ENCODE assay signal across 30 cellular contexts in the genomic region with DNA sequence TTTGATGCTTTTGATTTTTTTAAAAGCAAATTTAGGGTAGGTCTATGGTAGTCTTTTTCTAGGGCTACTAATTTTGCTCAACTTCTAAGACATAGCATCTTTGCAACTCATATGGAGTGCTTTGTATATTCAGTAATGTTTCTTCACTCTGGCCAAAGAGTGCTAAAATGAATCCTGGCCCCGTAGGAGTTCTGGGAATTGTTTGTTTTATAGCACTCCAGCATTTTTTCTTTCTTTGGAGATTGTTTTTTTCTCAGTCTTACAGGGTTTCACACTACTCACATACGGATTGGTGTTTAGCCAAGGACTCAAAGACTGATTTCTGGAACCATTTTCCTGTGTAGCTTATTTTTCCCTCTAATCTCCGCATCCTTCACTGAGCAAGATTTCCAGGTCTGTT. TPM values are rescaled to one million over a fixed set of nuclear protein-coding genes. Genes with fewer than 3 reads are reported as not detected.
DNase-seq lines count a peak whose midpoint lies in the region; ATAC-seq and TF ChIP-seq lines count a peak whose summit lies in the region.
"Had no signal": no experiment of that assay in that cellular context is flagged by ENCODE, and none has a peak within 500 bp of the region (broad histone marks: within the 10 kb centered on the region; RNA-seq: fewer than 3 reads in every experiment).

No MANE protein-coding gene starts in this region.

- no peaks in the 10 kb centered on the region for H3K4me1 ChIP-seq in CD4-positive, alpha-beta memory T cell (ENCODE audit: insufficient read depth, low read length)
- H3K4me1 ChIP-seq: ascending aorta, foreskin keratinocyte, HAP-1, tibial nerve had no signal

- CTCF ChIA-PET in CD4-positive, alpha-beta memory T cell (lab: Charles Lee; ENCODE audit: partially characterized antibody): no interaction called here

- peaks cover 0 to 8% (median 2%) of the 10 kb centered on the region in 7 donors for H3K9me3 Mint-ChIP-seq in CD14-positive monocyte
- no peaks in the 10 kb centered on the region for H3K9me3 Mint-ChIP-seq in CD4-positive, alpha-beta memory T cell
- H3K9me3 Mint-ChIP-seq: activated naive CD8-positive, alpha-beta T cell treated with anti-CD3 and anti-CD28 coated beads for 36 hours; memory B cell; stimulated activated naive CD8-positive, alpha-beta T cell treated with anti-CD3 and anti-CD28 coated beads, Interleukin-15, Interleukin-2, amounts not matched to agents 100 ng/mL and 50 ng/mL, for 24 hours had no signal

- peak; percentile 8 for ATAC-seq in sciatic nerve
- no peak for ATAC-seq in HG02763 (IDR thresholded peaks at IDR 0.05; ENCODE audit: unreplicated experiment)
- ATAC-seq: activated CD8-positive, alpha-beta T cell treated with anti-CD3 and anti-CD28 coated beads, Interleukin-2, amount 10 ng/mL, durations not matched to agents 7 days and 5 days; foreskin keratinocyte; T-helper 17 cell had no signal

- H3K27ac ChIP-seq in CD4-positive, alpha-beta memory T cell (ENCODE audit: low read depth, low read length): no peak overlapping the region
- H3K27ac ChIP-seq: ascending aorta, foreskin keratinocyte, RWPE1, SK-N-MC had no signal

- no peaks in the 10 kb centered on the region for H3K27me3 Mint-ChIP-seq in CD14-positive monocyte (ENCODE audit: low read depth in 3 of 3)
- no peaks in the 10 kb centered on the region for H3K27me3 Mint-ChIP-seq in CD4-positive, alpha-beta memory T cell
- H3K27me3 Mint-ChIP-seq: activated naive CD8-positive, alpha-beta T cell treated with anti-CD3 and anti-CD28 coated beads for 36 hours; stimulated activated naive CD8-positive, alpha-beta T cell treated with anti-CD3 and anti-CD28 coated beads, Interleukin-15, Interleukin-2, amounts not matched to agents 100 ng/mL and 50 ng/mL, for 24 hours had no signal

- DNase-seq in CD14-positive monocyte (ENCODE audit: low spot score) (no peak), brain pericyte (ENCODE audit: low read depth, low spot score) (peak; percentile 33), fibroblast of villous mesenchyme (ENCODE audit: low read depth) (peak; percentile 72), sciatic nerve (ENCODE audit: low spot score) (no peak), DMS114 treated with DMSO at 0.1 percent for 48 hours (lab: John Stamatoyannopoulos, UW; ENCODE audit: unreplicated experiment) (no peak), OCI-M2 (lab: John Stamatoyannopoulos, UW; ENCODE audit: unreplicated experiment) (no peak)
- DNase-seq in CD4-positive, alpha-beta memory T cell: no peak
- DNase-seq: activated CD4-positive, CD25-positive, alpha-beta regulatory T cell treated with anti-CD3 and anti-CD28 coated beads, Interleukin-2, amount 50 U/mL, for 72 hours; activated CD8-positive, alpha-beta T cell treated with anti-CD3 and anti-CD28 coated beads, Interleukin-2, amount 10 ng/mL, durations not matched to agents 7 days and 5 days; activated effector memory CD4-positive, alpha-beta T cell treated with Interleukin-2 at 50 U/mL for 16 hours; activated naive CD8-positive, alpha-beta T cell treated with anti-CD3 and anti-CD28 coated beads for 36 hours; DMS53; foreskin keratinocyte; KBM-7; MG63; NCI-H1417 treated with DMSO at 0.1 percent for 48 hours; NCI-H82; T-helper 17 cell had no signal

- peaks cover 48% of the 10 kb centered on the region for H3K4me1 Mint-ChIP-seq in CD14-positive monocyte
- peaks cover 10 to 20% (median 15%) of the 10 kb centered on the region in 4 donors for H3K4me1 Mint-ChIP-seq in CD4-positive, alpha-beta memory T cell
- H3K4me1 Mint-ChIP-seq: memory B cell had no signal

- POLR2A ChIA-PET in CD4-positive, alpha-beta memory T cell (lab: Charles Lee; ENCODE audit: partially characterized antibody): no interaction called here

- H3K36me3 ChIP-seq in CD4-positive, alpha-beta memory T cell (ENCODE audit: insufficient read depth, low read length): no peaks in the 10 kb centered on the region
- H3K36me3 ChIP-seq: ascending aorta, HAP-1, MG63, tibial nerve had no signal

- no peaks in the 10 kb centered on the region for H3K9me3 ChIP-seq in CD4-positive, alpha-beta memory T cell (ENCODE audit: control insufficient read depth in 1 of 2, low read length in 2 of 2)
- H3K9me3 ChIP-seq: ascending aorta, HAP-1, MG63, tibial nerve had no signal

- H3K27me3 ChIP-seq in CD4-positive, alpha-beta memory T cell (ENCODE audit: insufficient read depth, low read length): no peaks in the 10 kb centered on the region
- H3K27me3 ChIP-seq: ascending aorta, foreskin keratinocyte, MG63, tibial nerve had no signal

- no peak overlapping the region for H3K4me3 ChIP-seq in fibroblast of villous mesenchyme (ENCODE audit: low read depth, low read length)
- no peak overlapping the region for H3K4me3 ChIP-seq in CD4-positive, alpha-beta memory T cell (ENCODE audit: low read length in 2 of 2)
- H3K4me3 ChIP-seq: ascending aorta, HAP-1, MG63, SK-N-MC, tibial nerve had no signal

- peak overlapping the region in 5 of 7 donors; percentile 78 to 94 (median 91) for H3K27ac Mint-ChIP-seq in CD14-positive monocyte
- no peak overlapping the region for H3K27ac Mint-ChIP-seq in CD4-positive, alpha-beta memory T cell
- H3K27ac Mint-ChIP-seq: activated CD8-positive, alpha-beta T cell treated with anti-CD3 and anti-CD28 coated beads, Interleukin-2, amount 10 ng/mL, durations not matched to agents 7 days and 5 days; activated naive CD8-positive, alpha-beta T cell treated with anti-CD3 and anti-CD28 coated beads for 36 hours; memory B cell; stimulated activated naive CD8-positive, alpha-beta T cell treated with anti-CD3 and anti-CD28 coated beads, Interleukin-15, Interleukin-2, amounts not matched to agents 100 ng/mL and 50 ng/mL, for 24 hours; T-helper 17 cell had no signal

- H3K4me3 Mint-ChIP-seq in CD14-positive monocyte: no peak overlapping the region
- no peak overlapping the region for H3K4me3 Mint-ChIP-seq in CD4-positive, alpha-beta memory T cell
- H3K4me3 Mint-ChIP-seq: activated CD8-positive, alpha-beta T cell treated with anti-CD3 and anti-CD28 coated beads, Interleukin-2, amount 10 ng/mL, durations not matched to agents 7 days and 5 days; activated naive CD8-positive, alpha-beta T cell treated with anti-CD3 and anti-CD28 coated beads for 36 hours; memory B cell; stimulated activated naive CD8-positive, alpha-beta T cell treated with anti-CD3 and anti-CD28 coated beads, Interleukin-15, Interleukin-2, amounts not matched to agents 100 ng/mL and 50 ng/mL, for 24 hours; T-helper 17 cell had no signal

- TF ChIP-seq CTCF in CD14-positive monocyte (IDR thresholded peaks at IDR 0.05) (no peak), fibroblast of villous mesenchyme (IDR thresholded peaks at IDR 0.05; ENCODE audit: insufficient read depth, low read depth, low read length) (no peak)

- H3K36me3 Mint-ChIP-seq in CD14-positive monocyte: peaks cover 0 to 5% of the 10 kb centered on the region in 2 donors
- peaks cover 0 to 6% of the 10 kb centered on the region in 2 donors for H3K36me3 Mint-ChIP-seq in CD4-positive, alpha-beta memory T cell
- H3K36me3 Mint-ChIP-seq: activated naive CD8-positive, alpha-beta T cell treated with anti-CD3 and anti-CD28 coated beads for 36 hours; memory B cell had no signal

- intact Hi-C loops in CD14-positive monocyte (cut with micrococcal nuclease) (no loop called here), sciatic nerve (cut with DNase I) (no loop called here)
- intact Hi-C loops in CD4-positive, alpha-beta memory T cell (cut with micrococcal nuclease): no loop called here

RNA-seq across cellular contexts. Expression of a gene that starts 6.4 kb away (rescaled TPM):
- not detected for polyA plus RNA-seq in CD14-positive monocyte
- total RNA-seq in fibroblast of villous mesenchyme: not detected in 2 replicates
- total RNA-seq in sciatic nerve: not detected
- total RNA-seq in CD4-positive, alpha-beta memory T cell: under 1 TPM; 0.61 to 0.73 TPM
- not detected for polyA plus RNA-seq in CD4-positive, alpha-beta memory T cell
- total RNA-seq: activated CD8-positive, alpha-beta T cell treated with anti-CD3 and anti-CD28 coated beads, Interleukin-2, amount 10 ng/mL, durations not matched to agents 7 days and 5 days; activated naive CD8-positive, alpha-beta T cell treated with anti-CD3 and anti-CD28 coated beads for 36 hours; ascending aorta; foreskin keratinocyte; HT1080; myocyte; pulmonary artery endothelial cell; tibial nerve had no signal
- polyA plus RNA-seq: BJ, foreskin keratinocyte had no signal

RNA-seq across cellular contexts. Expression of a gene that starts 40.8 kb away (rescaled TPM):
- polyA plus RNA-seq in CD14-positive monocyte: not detected
- total RNA-seq in fibroblast of villous mesenchyme (not detected in 2 replicates), sciatic nerve (0.40 TPM)
- 1 to 10 TPM in 1 of 2 experiments, under 1 TPM in 1; 0.36 to 1.4 TPM for total RNA-seq in CD4-positive, alpha-beta memory T cell
- polyA plus RNA-seq in CD4-positive, alpha-beta memory T cell: under 1 TPM; 0.89 to 0.94 TPM
- total RNA-seq: activated naive CD8-positive, alpha-beta T cell treated with anti-CD3 and anti-CD28 coated beads for 36 hours; ascending aorta; foreskin keratinocyte; HT1080; myocyte; pulmonary artery endothelial cell; tibial nerve had no signal
- polyA plus RNA-seq: BJ, foreskin keratinocyte had no signal

Comparison
In these comparisons a context has a peak if more than half of its experiments do, and no peak if none do; other contexts are left out.
1. DNase-seq: peak in brain pericyte (single experiment) and fibroblast of villous mesenchyme (single experiment); none in CD14-positive monocyte (single experiment), sciatic nerve (single experiment), CD4-positive, alpha-beta memory T cell (0 of 5), DMS114 treated with DMSO at 0.1 percent for 48 hours (single experiment) and OCI-M2 (single experiment).
2. H3K27ac Mint-ChIP-seq: peak in CD14-positive monocyte (5 of 7); none in CD4-positive, alpha-beta memory T cell (0 of 7).